In the genomic region with DNA sequence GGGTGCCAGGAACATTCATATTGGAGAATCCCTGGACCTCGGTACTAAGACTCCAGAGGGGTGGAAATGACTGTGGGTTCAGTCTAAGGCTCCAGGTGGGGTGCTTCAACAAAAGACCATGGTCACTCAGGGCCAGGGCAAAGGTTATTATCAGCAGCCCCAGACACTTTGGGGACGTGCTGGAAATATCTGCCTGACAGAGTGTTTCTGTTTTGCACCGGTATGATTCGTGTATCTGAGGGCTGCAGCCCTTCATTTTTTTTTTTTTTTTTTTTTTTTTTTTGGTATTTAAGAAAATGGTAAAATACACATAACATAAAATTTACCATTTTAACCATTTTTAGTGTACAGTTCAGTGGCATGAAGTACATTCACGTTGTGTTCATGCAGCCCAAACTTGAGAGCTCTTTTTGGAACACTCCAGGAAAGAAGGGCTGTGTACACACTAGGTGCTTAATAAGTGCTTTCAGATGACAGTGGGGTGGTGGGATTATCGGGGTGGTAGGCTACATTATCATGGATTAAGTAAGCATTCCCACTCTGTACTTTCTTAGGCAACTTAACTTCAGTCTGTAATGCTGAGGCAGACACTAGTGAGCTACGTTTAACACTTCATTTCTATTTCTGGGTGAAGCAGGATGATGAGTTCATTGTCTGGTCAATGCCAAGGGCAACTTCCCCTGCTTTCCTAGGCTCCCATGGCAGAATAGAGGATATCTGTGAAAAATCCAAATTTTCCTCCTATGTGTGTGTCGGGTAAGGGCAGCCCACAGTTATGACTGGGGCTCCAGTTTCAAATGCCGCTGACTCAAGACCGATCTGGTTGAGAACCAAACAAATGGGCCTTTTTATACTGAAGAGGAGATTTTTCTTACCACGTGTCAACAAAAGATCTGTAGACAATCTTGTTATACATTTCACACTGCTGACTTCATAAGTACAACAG, we compare ENCODE assay signal across 16 cellular contexts.
DNase-seq lines count a peak whose midpoint lies in the region; ATAC-seq, FAIRE-seq and TF ChIP-seq lines count a peak whose summit lies in the region.
"Had no signal": no experiment of that assay in that cellular context is flagged by ENCODE, and none has a peak within 500 bp of the region (broad histone marks: within the 10 kb centered on the region; RNA-seq: fewer than 3 reads in every experiment).

No MANE protein-coding gene starts in this region.

- DNase-seq in A549 (ENCODE audit: low read depth in 1 of 2, low spot score in 1 of 2): no peak
- DNase-seq in CD8-positive, alpha-beta memory T cell: no peak
- peak; percentile 36 for DNase-seq in fibroblast of gingiva (ENCODE audit: low read depth)
- DNase-seq in NOMO-1 (lab: John Stamatoyannopoulos, UW; ENCODE audit: unreplicated experiment in 2 of 2): no peak
- DNase-seq in NCI-H128 (lab: John Stamatoyannopoulos, UW; ENCODE audit: unreplicated experiment): no peak
- DNase-seq in SW 1271 (lab: John Stamatoyannopoulos, UW): no peak
- DNase-seq: Calu3, cortex of kidney, GOT3, PC-3 had no signal

- H3K27ac Mint-ChIP-seq in CD8-positive, alpha-beta memory T cell: peak overlapping the region in 7 of 8 donors; percentile 0 to 86 (median 44)

- POLR2A ChIA-PET in A549 (lab: Yijun Ruan, JAX): interaction anchor here (1.2 kb wide), 1 partner anchor 11 kb away, joined by 3 read pairs; no protein-coding TSS in a partner anchor
- POLR2A ChIA-PET in CD8-positive, alpha-beta memory T cell (lab: Charles Lee): no interaction called here

- peak overlapping the region; percentile 49; the same call in 1 of the 3 replicates for H3K4me2 ChIP-seq in A549

- H3K36me3 ChIP-seq in CD8-positive, alpha-beta memory T cell (ENCODE audit: insufficient read depth, low read length): no peaks in the 10 kb centered on the region
- H3K36me3 ChIP-seq: gastroesophageal sphincter had no signal

- CTCF ChIA-PET in A549 (lab: Yijun Ruan, JAX): no interaction called here
- CTCF ChIA-PET in CD8-positive, alpha-beta memory T cell (lab: Charles Lee): no interaction called here

- H3K9me3 ChIP-seq in A549: no peaks in the 10 kb centered on the region
- no peaks in the 10 kb centered on the region for H3K9me3 ChIP-seq in CD8-positive, alpha-beta memory T cell (ENCODE audit: low read length)
- H3K9me3 ChIP-seq: gastroesophageal sphincter had no signal

- TF ChIP-seq RAD21 in A549 (conservative IDR thresholded peaks at IDR 0.05 in 1 of 2, IDR thresholded peaks at IDR 0.05 in 1 of 2): no peak

- FAIRE-seq in A549 (lab: Jason Lieb, UNC): no peak
- FAIRE-seq: TTC549 had no signal

- peak in 1 of 2 experiments; percentile 47; a peak in 4 of 6 replicates for ATAC-seq in A549
- ATAC-seq in SK-N-SH treated with all-trans-retinoic acid at 6 μM for 48 hours: peak; percentile 75
- ATAC-seq in GM21447 (IDR thresholded peaks at IDR 0.05; ENCODE audit: unreplicated experiment): no peak
- ATAC-seq: gastroesophageal sphincter, left lobe of liver, PC-3 had no signal

- H3K27me3 Mint-ChIP-seq in CD8-positive, alpha-beta memory T cell: no peaks in the 10 kb centered on the region

- no peaks in the 10 kb centered on the region for H3K27me3 ChIP-seq in CD8-positive, alpha-beta memory T cell (ENCODE audit: insufficient read depth, low read length, poor library complexity, severe bottlenecking)
- H3K27me3 ChIP-seq: gastroesophageal sphincter had no signal

- peak overlapping the region in 3 of 7 donors; percentile 15 to 22 (median 20) for H3K4me3 Mint-ChIP-seq in CD8-positive, alpha-beta memory T cell

- no peaks in the 10 kb centered on the region for H3K9me3 Mint-ChIP-seq in CD8-positive, alpha-beta memory T cell

- no peak overlapping the region for H3K4me3 ChIP-seq in A549
- H3K4me3 ChIP-seq in CD8-positive, alpha-beta memory T cell (ENCODE audit: low read length): no peak overlapping the region
- H3K4me3 ChIP-seq: gastroesophageal sphincter had no signal

- H3K36me3 Mint-ChIP-seq in CD8-positive, alpha-beta memory T cell: peaks cover 0 to 9% (median 7%) of the 10 kb centered on the region in 3 donors

- peak overlapping the region in 1 of 2 experiments; percentile 72; a peak in 4 of 6 replicates for H3K27ac ChIP-seq in A549
- H3K27ac ChIP-seq in CD8-positive, alpha-beta memory T cell (ENCODE audit: low read depth, low read length): no peak overlapping the region
- H3K27ac ChIP-seq: gastroesophageal sphincter, parathyroid adenoma had no signal

- TF ChIP-seq CTCF in A549 (IDR thresholded peaks at IDR 0.05): no peak

- no peak for TF ChIP-seq EP300 in A549 (IDR thresholded peaks at IDR 0.05)

- H3K4me1 ChIP-seq in A549: peaks cover 53% of the 10 kb centered on the region
- H3K4me1 ChIP-seq in CD8-positive, alpha-beta memory T cell (ENCODE audit: insufficient read depth, low read length): peaks cover 40% of the 10 kb centered on the region
- H3K4me1 ChIP-seq: parathyroid adenoma had no signal

- WGBS in A549 (ENCODE audit: missing lambda C conversion rate): 76% methylated on average over 11 of the region's 11 CpGs

- peaks cover 71 to 85% (median 76%) of the 10 kb centered on the region in 3 donors for H3K4me1 Mint-ChIP-seq in CD8-positive, alpha-beta memory T cell

- TF ChIP-seq POLR2A in A549 (IDR thresholded peaks at IDR 0.05; ENCODE audit: low read length): no peak

TF ChIP-seq in A549, 52 proteins besides CTCF, POLR2A, EP300 and RAD21:
- TF ChIP-seq, protein P1, sequence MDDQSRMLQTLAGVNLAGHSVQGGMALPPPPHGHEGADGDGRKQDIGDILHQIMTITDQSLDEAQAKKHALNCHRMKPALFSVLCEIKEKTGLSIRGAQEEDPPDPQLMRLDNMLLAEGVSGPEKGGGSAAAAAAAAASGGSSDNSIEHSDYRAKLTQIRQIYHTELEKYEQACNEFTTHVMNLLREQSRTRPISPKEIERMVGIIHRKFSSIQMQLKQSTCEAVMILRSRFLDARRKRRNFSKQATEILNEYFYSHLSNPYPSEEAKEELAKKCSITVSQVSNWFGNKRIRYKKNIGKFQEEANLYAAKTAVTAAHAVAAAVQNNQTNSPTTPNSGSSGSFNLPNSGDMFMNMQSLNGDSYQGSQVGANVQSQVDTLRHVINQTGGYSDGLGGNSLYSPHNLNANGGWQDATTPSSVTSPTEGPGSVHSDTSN (IDR thresholded peaks at IDR 0.05): no peak
- TF ChIP-seq MAZ (IDR thresholded peaks at IDR 0.05; ENCODE audit: borderline replicate concordance, low read depth, low read length): no peak
- no peak for TF ChIP-seq ZNF302 (CRISPR knock-in tag; IDR thresholded peaks at IDR 0.05)
- TF ChIP-seq CHD2 (IDR thresholded peaks at IDR 0.05; ENCODE audit: low read length, partially characterized antibody): no peak
- no peak for TF ChIP-seq HOXA7 (CRISPR knock-in tag; IDR thresholded peaks at IDR 0.05)
- no peak for TF ChIP-seq KDM1A (IDR thresholded peaks at IDR 0.05; ENCODE audit: low read depth)
- TF ChIP-seq RCOR1 (IDR thresholded peaks at IDR 0.05; ENCODE audit: low read depth, low read length): no peak
- no peak for TF ChIP-seq BHLHE40 (IDR thresholded peaks at IDR 0.05; ENCODE audit: low read depth, low read length)
- no peak for TF ChIP-seq KDM5A (IDR thresholded peaks at IDR 0.05)
- no peak for TF ChIP-seq JUN (IDR thresholded peaks at IDR 0.05)
- no peak for TF ChIP-seq NFE2L2 (conservative IDR thresholded peaks at IDR 0.05; ENCODE audit: low read length)
- TF ChIP-seq POLR2AphosphoS2 (conservative IDR thresholded peaks at IDR 0.05; ENCODE audit: low read length): no peak
- TF ChIP-seq TFCP2L1 (CRISPR knock-in tag; IDR thresholded peaks at IDR 0.05): no peak
- TF ChIP-seq GATA3 (IDR thresholded peaks at IDR 0.05; ENCODE audit: borderline replicate concordance): no peak

TF ChIP-seq in SK-N-SH treated with all-trans-retinoic acid at 6 μM for 48 hours, 23 proteins besides CTCF, POLR2A, EP300 and RAD21 (continues in another document):
- no peak for TF ChIP-seq TSHZ2 (CRISPR knock-in tag; IDR thresholded peaks at IDR 0.05)
- no peak for TF ChIP-seq ISL1 (CRISPR knock-in tag; IDR thresholded peaks at IDR 0.05)
- no peak for TF ChIP-seq ZFP30 (CRISPR knock-in tag; IDR thresholded peaks at IDR 0.05)
- no peak for TF ChIP-seq ARNTL (CRISPR knock-in tag; IDR thresholded peaks at IDR 0.05; ENCODE audit: borderline replicate concordance, low read depth)
- TF ChIP-seq TOX (CRISPR knock-in tag; IDR thresholded peaks at IDR 0.05; ENCODE audit: borderline replicate concordance): no peak
- no peak for TF ChIP-seq PATZ1 (CRISPR knock-in tag; IDR thresholded peaks at IDR 0.05; ENCODE audit: borderline replicate concordance)
